ENCODE assay signal across 32 cellular contexts in the genomic region with DNA sequence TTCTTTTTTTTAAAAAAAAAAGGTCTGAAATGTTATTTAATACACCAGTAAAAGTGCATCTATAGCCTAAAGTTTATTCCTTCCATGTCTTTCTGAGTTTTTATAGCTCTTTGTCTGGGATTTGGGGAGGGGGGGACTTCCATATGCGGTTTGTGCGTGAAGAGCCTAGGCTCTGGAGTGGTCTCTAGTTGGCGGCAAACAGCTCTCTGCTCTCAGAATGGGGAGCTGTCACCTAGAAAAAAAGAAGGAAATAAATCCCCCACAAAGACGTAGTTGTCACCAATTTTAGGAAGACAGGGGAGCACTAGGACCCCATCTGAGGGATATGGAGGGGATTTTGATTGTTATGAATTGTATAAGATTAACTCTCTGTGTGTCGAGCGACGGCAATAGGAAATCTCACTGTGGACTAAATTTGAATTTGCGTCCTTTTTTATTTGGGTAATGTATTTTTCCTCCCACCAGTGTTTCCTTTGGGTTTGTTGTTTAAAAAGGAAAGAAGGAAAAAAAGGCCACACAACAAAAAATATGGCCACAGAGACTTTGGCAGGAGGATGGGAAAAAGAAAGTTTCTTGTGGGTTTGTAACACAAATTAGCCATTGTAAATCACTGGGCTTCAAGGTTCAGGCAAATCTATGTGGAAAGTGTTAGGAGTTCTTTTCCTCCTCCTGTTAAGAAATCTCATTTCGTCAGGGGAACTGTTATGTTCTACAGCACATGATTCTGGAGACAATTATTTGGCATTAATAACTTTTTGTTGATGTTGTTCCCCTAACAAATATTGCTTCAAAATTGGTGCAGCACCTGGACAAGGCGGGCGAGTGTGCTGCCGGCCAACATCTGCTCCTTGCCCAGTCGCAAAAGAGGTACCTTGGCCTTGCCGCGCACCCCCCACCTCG. TPM values are rescaled to one million over a fixed set of nuclear protein-coding genes. Genes with fewer than 3 reads are reported as not detected.
DNase-seq lines count a peak whose midpoint lies in the region; ATAC-seq and TF ChIP-seq lines count a peak whose summit lies in the region.
"Had no signal": no experiment of that assay in that cellular context is flagged by ENCODE, and none has a peak within 500 bp of the region (broad histone marks: within the 10 kb centered on the region; RNA-seq: fewer than 3 reads in every experiment).

No MANE protein-coding gene starts in this region.

- no peaks in the 10 kb centered on the region for H3K36me3 ChIP-seq in HUES64 (ENCODE audit: insufficient read depth, low read length)
- H3K36me3 ChIP-seq in osteoblast (ENCODE audit: insufficient read depth, low read length): no peaks in the 10 kb centered on the region
- H3K36me3 ChIP-seq in sigmoid colon: no peaks in the 10 kb centered on the region
- H3K36me3 ChIP-seq: BLaER1, brain microvascular endothelial cell, left lung had no signal

- H2AFZ ChIP-seq in osteoblast (ENCODE audit: low read length): no peak overlapping the region

- WGBS in HUES64: 2% methylated on average over 16 of the region's 16 CpGs
- 11 to 18% methylated on average over 16 of the region's 16 CpGs for WGBS in sigmoid colon, 2 donors

- peak overlapping the region; percentile 55 for H3K4me3 ChIP-seq in HUES64 (ENCODE audit: low read length)
- H3K4me3 ChIP-seq in dorsolateral prefrontal cortex: peak overlapping the region; percentile 11 to 89 (median 73)
- no peak overlapping the region for H3K4me3 ChIP-seq in osteoblast (ENCODE audit: insufficient read depth, low read length)
- H3K4me3 ChIP-seq in sigmoid colon: no peak overlapping the region
- H3K4me3 ChIP-seq: BLaER1, left lung, testis had no signal

- TF ChIP-seq POLR2A in sigmoid colon (IDR thresholded peaks at IDR 0.05): no peak

- H3K9ac ChIP-seq in HUES64 (ENCODE audit: low read depth, low read length): no peak overlapping the region
- H3K9ac ChIP-seq: BLaER1, KMS-11, SK-N-SH had no signal

- intact Hi-C loops in dorsolateral prefrontal cortex (cut with DNase I): loop anchor here (5.0 to 10.0 kb wide), 7 partner anchors 790 to 1767 kb away; no protein-coding TSS in a partner anchor
- intact Hi-C loops in sigmoid colon (cut with DNase I): no loop called here

- no peaks in the 10 kb centered on the region for H3K9me3 ChIP-seq in HUES64 (ENCODE audit: insufficient read depth, low read depth, low read length)
- no peaks in the 10 kb centered on the region for H3K9me3 ChIP-seq in osteoblast (ENCODE audit: low read depth, low read length)
- H3K9me3 ChIP-seq in sigmoid colon: no peaks in the 10 kb centered on the region
- H3K9me3 ChIP-seq: BLaER1, left lung, SK-N-SH, testis had no signal

- H3K27me3 ChIP-seq in HUES64 (ENCODE audit: insufficient read depth, low read length): peaks cover 98% of the 10 kb centered on the region
- peaks cover 0 to 47% (median 4%) of the 10 kb centered on the region in 45 donors for H3K27me3 ChIP-seq in dorsolateral prefrontal cortex
- H3K27me3 ChIP-seq in osteoblast (ENCODE audit: insufficient read depth, low read length): peaks cover 90% of the 10 kb centered on the region
- peaks cover 66 to 100% (median 99%) of the 10 kb centered on the region in 3 donors for H3K27me3 ChIP-seq in sigmoid colon
- H3K27me3 ChIP-seq: testis had no signal

- H4K20me1 ChIP-seq in osteoblast (ENCODE audit: insufficient read depth, low read length): no peaks in the 10 kb centered on the region

- ATAC-seq in SK-N-SH treated with all-trans-retinoic acid at 6 μM for 48 hours: no peak
- ATAC-seq: activated CD8-positive, alpha-beta T cell treated with anti-CD3 and anti-CD28 coated beads, Interleukin-2, amount 10 ng/mL, durations not matched to agents 7 days and 5 days; activated naive CD8-positive, alpha-beta T cell treated with anti-CD3 and anti-CD28 coated beads, Interleukin-2, amount 50 U/mL, for 24 hours; HCT116; left lung; naive thymus-derived CD8-positive, alpha-beta T cell; stimulated activated memory B cell treated with anti-CD40 and anti-IgM and Interleukin-4, amounts not matched to agents 10 μg/mL and 1 μg/mL and 100 μg/mL, for 72 hours had no signal

- no peak for TF ChIP-seq EP300 in sigmoid colon (IDR thresholded peaks at IDR 0.05)

- TF ChIP-seq CTCF in dorsolateral prefrontal cortex (IDR thresholded peaks at IDR 0.05 in 54 of 56, conservative IDR thresholded peaks at IDR 0.05 in 2 of 56; ENCODE audit: low read depth in 1 of 56, partially characterized antibody in 56 of 56) (peak in 3 of 56 donors; percentile 1 to 11 (median 8)), osteoblast (IDR thresholded peaks at IDR 0.05; ENCODE audit: extremely low read depth, low read depth, low read length) (no peak), sigmoid colon (IDR thresholded peaks at IDR 0.05) (no peak)

- no peak overlapping the region for H3K27ac ChIP-seq in HUES64 (ENCODE audit: low read depth, low read length)
- H3K27ac ChIP-seq in dorsolateral prefrontal cortex: peak overlapping the region; percentile 42 to 99 (median 96)
- no peak overlapping the region for H3K27ac ChIP-seq in osteoblast (ENCODE audit: low read depth, low read length)
- H3K27ac ChIP-seq in sigmoid colon: no peak overlapping the region
- H3K27ac ChIP-seq: BLaER1, brain microvascular endothelial cell, KMS-11, left lung, RWPE1, testis had no signal

- H3K79me2 ChIP-seq in osteoblast (ENCODE audit: insufficient read depth, low read length): no peaks in the 10 kb centered on the region

- peaks cover 36% of the 10 kb centered on the region for H3K4me1 ChIP-seq in HUES64 (ENCODE audit: insufficient read depth, low read length)
- H3K4me1 ChIP-seq in osteoblast (ENCODE audit: insufficient read depth, low read length): peaks cover 6% of the 10 kb centered on the region
- H3K4me1 ChIP-seq in sigmoid colon: peaks cover 0 to 34% (median 29%) of the 10 kb centered on the region in 4 donors

- H3K4me2 ChIP-seq in osteoblast (ENCODE audit: insufficient read depth, low read length): no peak overlapping the region
- H3K4me2 ChIP-seq: BLaER1, KMS-11, SK-N-SH had no signal

- DNase-seq in dorsolateral prefrontal cortex: no peak
- peak; percentile 51 for DNase-seq in inferior parietal cortex (ENCODE audit: extremely low spot score)
- peak; percentile 46 for DNase-seq in osteoblast (ENCODE audit: insufficient read length, low spot score, missing footprints)
- no peak for DNase-seq in sigmoid colon
- DNase-seq in NCI-H2227 treated with DMSO at 0.1 percent for 48 hours (lab: John Stamatoyannopoulos, UW): no peak
- DNase-seq in NCI-H1694 treated with DMSO at 0.1 percent for 48 hours (lab: John Stamatoyannopoulos, UW): no peak
- DNase-seq: activated CD8-positive, alpha-beta T cell treated with anti-CD3 and anti-CD28 coated beads, Interleukin-2, amount 10 ng/mL, durations not matched to agents 7 days and 5 days; activated effector memory CD4-positive, alpha-beta T cell treated with Interleukin-2 at 50 U/mL for 16 hours; activated naive CD8-positive, alpha-beta T cell treated with anti-CD3 and anti-CD28 coated beads, Interleukin-2, amount 50 U/mL, for 24 hours; brain microvascular endothelial cell; DMS53; effector CD8-positive, alpha-beta T cell; erythroblast; immature natural killer cell; naive thymus-derived CD8-positive, alpha-beta T cell; NCI-H1436; NCI-H2107; NCI-H446; SK-N-SH; stimulated activated CD4-positive, alpha-beta T cell treated with anti-CD3 and anti-CD28 coated beads, Interleukin-4, amount 100 ng/mL, for 4 hours; T-helper 2 cell; testis had no signal

TF ChIP-seq in SK-N-SH treated with all-trans-retinoic acid at 6 μM for 48 hours, 23 proteins besides CTCF, POLR2A, EP300 and RAD21:
- TF ChIP-seq, protein P1, sequence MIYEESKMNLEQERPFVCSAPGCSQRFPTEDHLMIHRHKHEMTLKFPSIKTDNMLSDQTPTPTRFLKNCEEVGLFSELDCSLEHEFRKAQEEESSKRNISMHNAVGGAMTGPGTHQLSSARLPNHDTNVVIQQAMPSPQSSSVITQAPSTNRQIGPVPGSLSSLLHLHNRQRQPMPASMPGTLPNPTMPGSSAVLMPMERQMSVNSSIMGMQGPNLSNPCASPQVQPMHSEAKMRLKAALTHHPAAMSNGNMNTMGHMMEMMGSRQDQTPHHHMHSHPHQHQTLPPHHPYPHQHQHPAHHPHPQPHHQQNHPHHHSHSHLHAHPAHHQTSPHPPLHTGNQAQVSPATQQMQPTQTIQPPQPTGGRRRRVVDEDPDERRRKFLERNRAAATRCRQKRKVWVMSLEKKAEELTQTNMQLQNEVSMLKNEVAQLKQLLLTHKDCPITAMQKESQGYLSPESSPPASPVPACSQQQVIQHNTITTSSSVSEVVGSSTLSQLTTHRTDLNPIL (CRISPR knock-in tag; IDR thresholded peaks at IDR 0.05; ENCODE audit: low read depth): no peak
- TF ChIP-seq SNAI2 (CRISPR knock-in tag; IDR thresholded peaks at IDR 0.05) (no peak), ZFP3 (CRISPR knock-in tag; IDR thresholded peaks at IDR 0.05) (no peak), ISL1 (CRISPR knock-in tag; IDR thresholded peaks at IDR 0.05) (no peak), CSDC2 (CRISPR knock-in tag; IDR thresholded peaks at IDR 0.05) (no peak), CSRNP3 (CRISPR knock-in tag; IDR thresholded peaks at IDR 0.05) (no peak), ESRRG (CRISPR knock-in tag; IDR thresholded peaks at IDR 0.05) (no peak), TOX (CRISPR knock-in tag; IDR thresholded peaks at IDR 0.05; ENCODE audit: borderline replicate concordance) (no peak), OSR1 (CRISPR knock-in tag; IDR thresholded peaks at IDR 0.05) (no peak)
TF ChIP-seq in SK-N-SH treated with all-trans-retinoic acid at 6 μM for 48 hours: peak in this region for 0.

RNA-seq across cellular contexts. Expression of gene POU3F2, which starts 7.5 kb away (rescaled TPM):
- 7.3 TPM for polyA plus RNA-seq in HUES64 (2013, experiment 1 of 2)
- 16.2 TPM for polyA plus RNA-seq in HUES64 (2013, experiment 2 of 2)
- total RNA-seq in dorsolateral prefrontal cortex: 10 to 100 TPM; 10.8 to 38.0 (median 20.6) TPM
- total RNA-seq in osteoblast: under 0.01 TPM in 1 of 2 replicates, not detected in the other
- not detected for total RNA-seq in sigmoid colon
- polyA plus RNA-seq in sigmoid colon: not detected
- total RNA-seq: activated CD8-positive, alpha-beta T cell treated with anti-CD3 and anti-CD28 coated beads, Interleukin-2, amount 10 ng/mL, durations not matched to agents 7 days and 5 days; left lung; naive thymus-derived CD8-positive, alpha-beta T cell; OCI-LY7 had no signal
- polyA plus RNA-seq: AG04450; immature natural killer cell; naive thymus-derived CD8-positive, alpha-beta T cell had no signal

Comparison
In these comparisons a context has a peak if more than half of its experiments do, and no peak if none do; other contexts are left out.
1. H3K27ac ChIP-seq: peak in dorsolateral prefrontal cortex (59 of 59); none in HUES64 (single experiment), osteoblast (single experiment) and sigmoid colon (0 of 4).
2. H3K4me3 ChIP-seq: peak in HUES64 (single experiment) and dorsolateral prefrontal cortex (59 of 59); none in osteoblast (single experiment) and sigmoid colon (0 of 4).
3. DNase-seq: peak in inferior parietal cortex (single experiment) and osteoblast (single experiment); none in dorsolateral prefrontal cortex (0 of 10), sigmoid colon (single experiment), NCI-H2227 treated with DMSO at 0.1 percent for 48 hours (single experiment) and NCI-H1694 treated with DMSO at 0.1 percent for 48 hours (single experiment).
4. RNA of gene POU3F2, which starts 7.5 kb away (total RNA-seq): 10.8 to 38.0 TPM in dorsolateral prefrontal cortex; under 0.01 TPM in osteoblast and not detected in sigmoid colon; every median in the first group is over 10 times any median in the second.